Comparison of ENCODE assay signal across 6 cellular contexts in genomic region chr3:52845691-52846426, GRCh38. TPM values are rescaled to one million over a fixed set of nuclear protein-coding genes. Genes with fewer than 3 reads are reported as not detected.
A peak's percentile ranks its signal among the peaks of the same experiment; 100 is the strongest.
DNase-seq lines count a peak whose midpoint lies in the region; ATAC-seq, FAIRE-seq and TF ChIP-seq lines count a peak whose summit lies in the region.

No MANE protein-coding gene starts in this region.

- H3K4me3 ChIP-seq in HepG2 (replicated peaks in 1 of 3; ENCODE audit: insufficient read depth in 1 of 3, low read depth in 2 of 3, low read length in 3 of 3): no peak overlapping the region

- TF ChIP-seq CTCF in HepG2 (CRISPR knock-in tag; IDR thresholded peaks at IDR 0.05): peak; percentile 33; the same call in 1 of the 2 replicates

- TF ChIP-seq POLR2A in HepG2 (IDR thresholded peaks at IDR 0.05; ENCODE audit: insufficient read depth in 1 of 2, low read depth in 2 of 2, low read length in 2 of 2): no peak

- no peaks in the 10 kb centered on the region for H3K79me2 ChIP-seq in HepG2 (ENCODE audit: insufficient read depth, low read length)

- no peak for TF ChIP-seq RAD21 in HepG2 (CRISPR knock-in tag; IDR thresholded peaks at IDR 0.05)

- intact Hi-C loops in HepG2 (cut with micrococcal nuclease; ENCODE audit: unreplicated experiment): loop anchor here (2.0 kb wide), 1 partner anchor 17 kb away; no protein-coding TSS in a partner anchor

- no peaks in the 10 kb centered on the region for H4K20me1 ChIP-seq in HepG2 (ENCODE audit: insufficient read depth, low read length)

- H3K9ac ChIP-seq in HepG2 (ENCODE audit: insufficient read depth, low read depth, low read length): no peak overlapping the region

- no peaks in the 10 kb centered on the region for H3K27me3 ChIP-seq in HepG2 (ENCODE audit: control insufficient read depth in 1 of 2, insufficient read depth in 2 of 2, low read length in 2 of 2)

- H3K27ac ChIP-seq in HepG2 (ENCODE audit: extremely low read length, insufficient read depth, low read length): no peak overlapping the region

- peak; percentile 66 for ATAC-seq in HepG2
- no peak for ATAC-seq in HG02852 (IDR thresholded peaks at IDR 0.05; ENCODE audit: unreplicated experiment)
- ATAC-seq in HG03039 (IDR thresholded peaks at IDR 0.05; ENCODE audit: unreplicated experiment): no peak

- no TSS peak for BruUV-seq in HepG2 (replicated peaks; lab: Mats Ljungman, UMichigan)

- CTCF ChIA-PET in HepG2 (lab: Yijun Ruan, JAX; ENCODE audit: low intra/inter-chr PET ratio, low total read pairs): interaction anchor here (1.2 kb wide), 1 partner anchor 210 kb away, joined by 4 read pairs; no protein-coding TSS in a partner anchor

- H3K36me3 ChIP-seq in HepG2 (replicated peaks in 1 of 2; ENCODE audit: control insufficient read depth in 1 of 2, insufficient read depth in 2 of 2, low read length in 2 of 2): peaks cover 1 to 4% of the 10 kb centered on the region in 2 experiments; a peak in 2 of 5 replicates

- no peak overlapping the region for H2AFZ ChIP-seq in HepG2 (ENCODE audit: low read length)

- 86% methylated on average over 7 of the region's 7 CpGs for WGBS in HepG2 (ENCODE audit: low lambda C conversion rate)

- H3K4me1 ChIP-seq in HepG2 (ENCODE audit: insufficient read depth, low read length): peaks cover 26% of the 10 kb centered on the region

- POLR2A ChIA-PET in HepG2 (lab: Yijun Ruan, JAX): interaction anchor here (0.9 to 1.3 kb wide), 2 partner anchors 50 to 52 kb away, joined by 3 to 4 read pairs; partner anchors contain the start of gene STIMATE

- DNase-seq in GM03348 (ENCODE audit: low spot score): peak; percentile 56
- DNase-seq in activated CD4-positive, alpha-beta T cell treated with anti-CD3 and anti-CD28 coated beads, Interleukin-2, amount 50 U/mL, for 1 hour: peak; percentile 16
- no peak for DNase-seq in HepG2 (ENCODE audit: low spot score)
- no peak for DNase-seq in NCI-H69 (lab: John Stamatoyannopoulos, UW)

- H3K9me3 ChIP-seq in HepG2 (ENCODE audit: low read length): no peaks in the 10 kb centered on the region

- in situ Hi-C loops in HepG2 (cut with HindIII; ENCODE audit: extremely low pct_ligation_motif_present, low pct_unique_long_range_greater_than_20kb): no loop called here

- TF ChIP-seq EP300 in HepG2 (IDR thresholded peaks at IDR 0.05; ENCODE audit: low read depth in 2 of 2, low read length in 2 of 2) (no peak), HepG2 (CRISPR knock-in tag; IDR thresholded peaks at IDR 0.05; ENCODE audit: borderline replicate concordance) (no peak)

- FAIRE-seq in HepG2 (lab: Jason Lieb, UNC): no peak

- no peak overlapping the region; the same call in 1 of the 2 replicates for H3K4me2 ChIP-seq in HepG2 (ENCODE audit: low read depth, low read length)

RNA-seq across cellular contexts. Expression of gene MUSTN1, which starts 11.0 kb away (rescaled TPM):
- 1.3 and 1.4 TPM in 2 replicates for total RNA-seq in HepG2 (2016; rRNA removed; fragmentation: Illumina TruSeq; extraction: Trizol)
- total RNA-seq in HepG2 (2016; cell fraction: cytosol; rRNA removed; fragmentation: Illumina TruSeq; extraction: Trizol; ENCODE audit: low read depth): 1.1 TPM in 1 of 2 replicates, not detected in the other
- 1.8 and 2.0 TPM in 2 replicates for total RNA-seq in HepG2 (2016; cell fraction: insoluble cytoplasmic fraction; rRNA removed; fragmentation: Illumina TruSeq; extraction: Trizol)
- 0.62 and 1.3 TPM in 2 replicates for total RNA-seq in HepG2 (2016; cell fraction: membrane; rRNA removed; fragmentation: Illumina TruSeq; extraction: Trizol)
- total RNA-seq in HepG2 (2016; cell fraction: nucleus; rRNA removed; fragmentation: Illumina TruSeq; extraction: Trizol): 1.5 and 1.8 TPM in 2 replicates
- polyA plus RNA-seq in HepG2 (2011; rRNA removed): 0.60 and 0.84 TPM in 2 replicates
- 0.46 and 0.76 TPM in 2 replicates for polyA plus RNA-seq in HepG2 (2011; cell fraction: cytosol; rRNA removed)
- 8.5 TPM in 2 replicates for polyA plus RNA-seq in HepG2 (2011; cell fraction: nucleus; rRNA removed)
- 0.59 and 1.6 TPM in 2 replicates for polyA plus RNA-seq in HepG2 (2012)
- polyA plus RNA-seq in HepG2 (2016; cell fraction: cytosol; fragmentation: Illumina TruSeq; extraction: Trizol; ENCODE audit: low read depth): 0.95 and 1.2 TPM in 2 replicates
- 1.7 and 2.2 TPM in 2 replicates for polyA plus RNA-seq in HepG2 (2016; cell fraction: insoluble cytoplasmic fraction; fragmentation: Illumina TruSeq; extraction: Trizol; ENCODE audit: low read depth)
- 0.33 and 0.93 TPM in 2 replicates for polyA plus RNA-seq in HepG2 (2016; cell fraction: membrane; fragmentation: Illumina TruSeq; extraction: Trizol; ENCODE audit: low read depth)
- 4.6 and 6.7 TPM in 2 replicates for polyA plus RNA-seq in HepG2 (2016; cell fraction: nucleus; fragmentation: Illumina TruSeq; extraction: Trizol; ENCODE audit: insufficient read depth, low read depth)
- polyA minus RNA-seq in HepG2 (2011; rRNA and poly(A)+ RNA removed; ENCODE audit: low replicate concordance): 0.54 TPM in 1 of 2 replicates, not detected in the other
- not detected in 2 replicates for polyA minus RNA-seq in HepG2 (2011; cell fraction: cytosol; rRNA and poly(A)+ RNA removed)
- polyA minus RNA-seq in HepG2 (2011; cell fraction: nucleus; rRNA and poly(A)+ RNA removed): not detected in 2 replicates

RNA-seq across cellular contexts. Expression of gene ITIH4, which starts 15.4 kb away (rescaled TPM):
- total RNA-seq in HepG2 (2016; rRNA removed; fragmentation: Illumina TruSeq; extraction: Trizol): 1.5 and 5.3 TPM in 2 replicates
- total RNA-seq in HepG2 (2016; cell fraction: cytosol; rRNA removed; fragmentation: Illumina TruSeq; extraction: Trizol; ENCODE audit: low read depth): 1.1 and 1.6 TPM in 2 replicates
- 2.2 and 6.6 TPM in 2 replicates for total RNA-seq in HepG2 (2016; cell fraction: insoluble cytoplasmic fraction; rRNA removed; fragmentation: Illumina TruSeq; extraction: Trizol)
- total RNA-seq in HepG2 (2016; cell fraction: membrane; rRNA removed; fragmentation: Illumina TruSeq; extraction: Trizol): 1.0 and 2.3 TPM in 2 replicates
- total RNA-seq in HepG2 (2016; cell fraction: nucleus; rRNA removed; fragmentation: Illumina TruSeq; extraction: Trizol): 6.0 and 8.7 TPM in 2 replicates
- 2.7 and 3.7 TPM in 2 replicates for polyA plus RNA-seq in HepG2 (2011; rRNA removed)
- polyA plus RNA-seq in HepG2 (2011; cell fraction: cytosol; rRNA removed): 1.1 and 1.6 TPM in 2 replicates
- polyA plus RNA-seq in HepG2 (2011; cell fraction: nucleus; rRNA removed): 6.7 and 7.2 TPM in 2 replicates
- 0.95 TPM in 1 of 2 replicates, not detected in the other for polyA plus RNA-seq in HepG2 (2012)
- 0.76 and 1.1 TPM in 2 replicates for polyA plus RNA-seq in HepG2 (2016; cell fraction: cytosol; fragmentation: Illumina TruSeq; extraction: Trizol; ENCODE audit: low read depth)
- polyA plus RNA-seq in HepG2 (2016; cell fraction: insoluble cytoplasmic fraction; fragmentation: Illumina TruSeq; extraction: Trizol; ENCODE audit: low read depth): 1.3 and 1.6 TPM in 2 replicates
- 1.2 and 1.4 TPM in 2 replicates for polyA plus RNA-seq in HepG2 (2016; cell fraction: membrane; fragmentation: Illumina TruSeq; extraction: Trizol; ENCODE audit: low read depth)
- 10.2 and 12.6 TPM in 2 replicates for polyA plus RNA-seq in HepG2 (2016; cell fraction: nucleus; fragmentation: Illumina TruSeq; extraction: Trizol; ENCODE audit: insufficient read depth, low read depth)
- 1.8 and 2.5 TPM in 2 replicates for polyA minus RNA-seq in HepG2 (2011; rRNA and poly(A)+ RNA removed; ENCODE audit: low replicate concordance)
- polyA minus RNA-seq in HepG2 (2011; cell fraction: cytosol; rRNA and poly(A)+ RNA removed): 0.59 and 0.97 TPM in 2 replicates
- 0.64 and 2.5 TPM in 2 replicates for polyA minus RNA-seq in HepG2 (2011; cell fraction: nucleus; rRNA and poly(A)+ RNA removed)

RNA-seq across cellular contexts. Expression of gene ITIH3, which starts 51.3 kb away (rescaled TPM):
- total RNA-seq in HepG2 (2016; rRNA removed; fragmentation: Illumina TruSeq; extraction: Trizol): 38.9 and 105 TPM in 2 replicates
- total RNA-seq in HepG2 (2016; cell fraction: cytosol; rRNA removed; fragmentation: Illumina TruSeq; extraction: Trizol; ENCODE audit: low read depth): 10.8 and 12.0 TPM in 2 replicates
- total RNA-seq in HepG2 (2016; cell fraction: insoluble cytoplasmic fraction; rRNA removed; fragmentation: Illumina TruSeq; extraction: Trizol): 37.6 and 103 TPM in 2 replicates
- total RNA-seq in HepG2 (2016; cell fraction: membrane; rRNA removed; fragmentation: Illumina TruSeq; extraction: Trizol): 14.7 and 16.8 TPM in 2 replicates
- total RNA-seq in HepG2 (2016; cell fraction: nucleus; rRNA removed; fragmentation: Illumina TruSeq; extraction: Trizol): 132 and 140 TPM in 2 replicates
- 632 and 1,233 TPM in 2 replicates for polyA plus RNA-seq in HepG2 (2011; rRNA removed)
- polyA plus RNA-seq in HepG2 (2011; cell fraction: cytosol; rRNA removed): 347 and 666 TPM in 2 replicates
- polyA plus RNA-seq in HepG2 (2011; cell fraction: nucleus; rRNA removed): 3,464 and 4,379 TPM in 2 replicates
- polyA plus RNA-seq in HepG2 (2012): 718 and 962 TPM in 2 replicates
- 7.0 and 7.3 TPM in 2 replicates for polyA plus RNA-seq in HepG2 (2016; cell fraction: cytosol; fragmentation: Illumina TruSeq; extraction: Trizol; ENCODE audit: low read depth)
- polyA plus RNA-seq in HepG2 (2016; cell fraction: insoluble cytoplasmic fraction; fragmentation: Illumina TruSeq; extraction: Trizol; ENCODE audit: low read depth): 31.3 and 36.2 TPM in 2 replicates
- 10.3 TPM in 2 replicates for polyA plus RNA-seq in HepG2 (2016; cell fraction: membrane; fragmentation: Illumina TruSeq; extraction: Trizol; ENCODE audit: low read depth)
- 273 and 284 TPM in 2 replicates for polyA plus RNA-seq in HepG2 (2016; cell fraction: nucleus; fragmentation: Illumina TruSeq; extraction: Trizol; ENCODE audit: insufficient read depth, low read depth)
- 0.26 and 415 TPM in 2 replicates for polyA minus RNA-seq in HepG2 (2011; rRNA and poly(A)+ RNA removed; ENCODE audit: low replicate concordance)
- polyA minus RNA-seq in HepG2 (2011; cell fraction: cytosol; rRNA and poly(A)+ RNA removed): 134 and 348 TPM in 2 replicates
- polyA minus RNA-seq in HepG2 (2011; cell fraction: nucleus; rRNA and poly(A)+ RNA removed): 662 and 1,024 TPM in 2 replicates

RNA-seq across cellular contexts. Expression of gene STIMATE, which starts 51.5 kb away (rescaled TPM):
- total RNA-seq in HepG2 (2016; rRNA removed; fragmentation: Illumina TruSeq; extraction: Trizol): 8.7 and 11.7 TPM in 2 replicates
- total RNA-seq in HepG2 (2016; cell fraction: cytosol; rRNA removed; fragmentation: Illumina TruSeq; extraction: Trizol; ENCODE audit: low read depth): 18.2 and 18.6 TPM in 2 replicates
- 7.4 and 13.2 TPM in 2 replicates for total RNA-seq in HepG2 (2016; cell fraction: insoluble cytoplasmic fraction; rRNA removed; fragmentation: Illumina TruSeq; extraction: Trizol)
- total RNA-seq in HepG2 (2016; cell fraction: membrane; rRNA removed; fragmentation: Illumina TruSeq; extraction: Trizol): 22.9 and 26.2 TPM in 2 replicates
- total RNA-seq in HepG2 (2016; cell fraction: nucleus; rRNA removed; fragmentation: Illumina TruSeq; extraction: Trizol): 6.8 and 12.1 TPM in 2 replicates
- 5.7 and 6.2 TPM in 2 replicates for polyA plus RNA-seq in HepG2 (2011; rRNA removed)
- 6.4 and 6.8 TPM in 2 replicates for polyA plus RNA-seq in HepG2 (2011; cell fraction: cytosol; rRNA removed)
- 27.8 and 29.6 TPM in 2 replicates for polyA plus RNA-seq in HepG2 (2011; cell fraction: nucleus; rRNA removed)
- polyA plus RNA-seq in HepG2 (2012): 5.6 and 5.9 TPM in 2 replicates
- 28.0 and 29.6 TPM in 2 replicates for polyA plus RNA-seq in HepG2 (2016; cell fraction: cytosol; fragmentation: Illumina TruSeq; extraction: Trizol; ENCODE audit: low read depth)
- 8.4 and 9.2 TPM in 2 replicates for polyA plus RNA-seq in HepG2 (2016; cell fraction: insoluble cytoplasmic fraction; fragmentation: Illumina TruSeq; extraction: Trizol; ENCODE audit: low read depth)
- 25.4 and 30.7 TPM in 2 replicates for polyA plus RNA-seq in HepG2 (2016; cell fraction: membrane; fragmentation: Illumina TruSeq; extraction: Trizol; ENCODE audit: low read depth)
- polyA plus RNA-seq in HepG2 (2016; cell fraction: nucleus; fragmentation: Illumina TruSeq; extraction: Trizol; ENCODE audit: insufficient read depth, low read depth): 12.9 and 17.4 TPM in 2 replicates
- polyA minus RNA-seq in HepG2 (2011; rRNA and poly(A)+ RNA removed; ENCODE audit: low replicate concordance): 11.7 and 11.8 TPM in 2 replicates
- polyA minus RNA-seq in HepG2 (2011; cell fraction: cytosol; rRNA and poly(A)+ RNA removed): 6.1 and 8.6 TPM in 2 replicates
- 5.3 and 7.9 TPM in 2 replicates for polyA minus RNA-seq in HepG2 (2011; cell fraction: nucleus; rRNA and poly(A)+ RNA removed)

Comparison
In these comparisons a context has a peak if more than half of its experiments do, and no peak if none do; other contexts are left out.
1. DNase-seq: peak in GM03348 (single experiment) and activated CD4-positive, alpha-beta T cell treated with anti-CD3 and anti-CD28 coated beads, Interleukin-2, amount 50 U/mL, for 1 hour (single experiment); none in HepG2 (single experiment) and NCI-H69 (single experiment).